1 cellular context compared by ENCODE assay signal in genomic region chr12:124906606-124907261, GRCh38.
TF ChIP-seq lines count a peak whose summit lies in the region.

No MANE protein-coding gene starts in this region.

TF ChIP-seq in HepG2, 621 proteins besides CTCF, POLR2A, EP300 and RAD21 (continued from another document and continues in another):
- TF ChIP-seq USF2 (IDR thresholded peaks at IDR 0.05; ENCODE audit: low read depth, low read length) = no peak
- no peak for TF ChIP-seq USF2 (CRISPR knock-in tag; IDR thresholded peaks at IDR 0.05; ENCODE audit: borderline replicate concordance)
- TF ChIP-seq KLF16 (CRISPR knock-in tag; IDR thresholded peaks at IDR 0.05) = peak in 1 of 2 experiments; percentile 67; a peak in 1 of 4 replicates
- no peak for TF ChIP-seq HIC2 (CRISPR knock-in tag; IDR thresholded peaks at IDR 0.05; ENCODE audit: low read depth)
- no peak for TF ChIP-seq ZNF362 (CRISPR knock-in tag; IDR thresholded peaks at IDR 0.05; ENCODE audit: borderline replicate concordance)
- TF ChIP-seq KLF12 (CRISPR knock-in tag; IDR thresholded peaks at IDR 0.05; ENCODE audit: borderline replicate concordance) = no peak
- no peak for TF ChIP-seq ZNF766 (CRISPR knock-in tag; IDR thresholded peaks at IDR 0.05; ENCODE audit: borderline replicate concordance)
- TF ChIP-seq ETS1 (CRISPR knock-in tag; IDR thresholded peaks at IDR 0.05) = no peak
- TF ChIP-seq ZNF484 (CRISPR knock-in tag; IDR thresholded peaks at IDR 0.05; ENCODE audit: borderline replicate concordance, low read depth) = no peak
- no peak for TF ChIP-seq GMEB1 (CRISPR knock-in tag; IDR thresholded peaks at IDR 0.05; ENCODE audit: borderline replicate concordance)
- TF ChIP-seq ZNF776 (CRISPR knock-in tag; IDR thresholded peaks at IDR 0.05) = no peak
- no peak for TF ChIP-seq HIVEP1 (CRISPR knock-in tag; IDR thresholded peaks at IDR 0.05)
- TF ChIP-seq E2F1 (CRISPR knock-in tag; IDR thresholded peaks at IDR 0.05) = no peak
- no peak for TF ChIP-seq ZNF543 (CRISPR knock-in tag; IDR thresholded peaks at IDR 0.05)
- TF ChIP-seq ZMYM3 (CRISPR knock-in tag; IDR thresholded peaks at IDR 0.05) = no peak
- no peak for TF ChIP-seq SSRP1 (CRISPR knock-in tag; IDR thresholded peaks at IDR 0.05)
- TF ChIP-seq PHF8 (CRISPR knock-in tag; IDR thresholded peaks at IDR 0.05) = no peak
- TF ChIP-seq IRF1 (CRISPR knock-in tag; IDR thresholded peaks at IDR 0.05; ENCODE audit: low read depth) = no peak
- TF ChIP-seq MAF1 (CRISPR knock-in tag; IDR thresholded peaks at IDR 0.05; ENCODE audit: borderline replicate concordance) = no peak
- no peak for TF ChIP-seq ZNF569 (CRISPR knock-in tag; IDR thresholded peaks at IDR 0.05; ENCODE audit: borderline replicate concordance)
- no peak for TF ChIP-seq ZNF414 (CRISPR knock-in tag; IDR thresholded peaks at IDR 0.05)
- TF ChIP-seq BRCA1 (CRISPR knock-in tag; IDR thresholded peaks at IDR 0.05) = 0 out of 2 replicates have a peak, but pooled peaks have one; percentile 54
- TF ChIP-seq GABPA (IDR thresholded peaks at IDR 0.05; ENCODE audit: low read depth, low read length) = no peak
- no peak for TF ChIP-seq GABPA (CRISPR knock-in tag; IDR thresholded peaks at IDR 0.05; ENCODE audit: low read depth)
- no peak for TF ChIP-seq RAD51 (IDR thresholded peaks at IDR 0.05; ENCODE audit: borderline replicate concordance)
- TF ChIP-seq FOXA1 (IDR thresholded peaks at IDR 0.05) = no peak
- TF ChIP-seq FOXA1 (CRISPR knock-in tag; IDR thresholded peaks at IDR 0.05) = peak; percentile 85
- TF ChIP-seq ZNF567 (CRISPR knock-in tag; IDR thresholded peaks at IDR 0.05; ENCODE audit: borderline replicate concordance) = no peak
- no peak for TF ChIP-seq TOPORS (CRISPR knock-in tag; IDR thresholded peaks at IDR 0.05)
- TF ChIP-seq NCOA5 (CRISPR knock-in tag; IDR thresholded peaks at IDR 0.05) = no peak
- no peak for TF ChIP-seq RFX1 (IDR thresholded peaks at IDR 0.05)
- no peak for TF ChIP-seq GZF1 (CRISPR knock-in tag; IDR thresholded peaks at IDR 0.05)
- no peak for TF ChIP-seq ZNF761 (CRISPR knock-in tag; conservative IDR thresholded peaks at IDR 0.05)
- TF ChIP-seq ZNF350 (CRISPR knock-in tag; IDR thresholded peaks at IDR 0.05; ENCODE audit: borderline replicate concordance, low read depth) = no peak
- peak; percentile 47; the same call in 1 of the 2 replicates for TF ChIP-seq ZNF331 (CRISPR knock-in tag; IDR thresholded peaks at IDR 0.05)
- no peak for TF ChIP-seq ZNF710 (CRISPR knock-in tag; IDR thresholded peaks at IDR 0.05; ENCODE audit: borderline replicate concordance)
- TF ChIP-seq ZNF629 (CRISPR knock-in tag; conservative IDR thresholded peaks at IDR 0.05) = no peak
- TF ChIP-seq NPAS2 (CRISPR knock-in tag; IDR thresholded peaks at IDR 0.05; ENCODE audit: borderline replicate concordance) = no peak
- TF ChIP-seq PTBP1 (IDR thresholded peaks at IDR 0.05; ENCODE audit: low read depth, low read length, poor library complexity, severe bottlenecking) = no peak
- TF ChIP-seq HDAC6 (IDR thresholded peaks at IDR 0.05; ENCODE audit: low read depth, low read length) = no peak
- no peak for TF ChIP-seq ZNF263 (CRISPR knock-in tag; IDR thresholded peaks at IDR 0.05)
- TF ChIP-seq ZHX2 (IDR thresholded peaks at IDR 0.05; ENCODE audit: low read depth) = no peak
- no peak for TF ChIP-seq ZHX2 (CRISPR knock-in tag; IDR thresholded peaks at IDR 0.05; ENCODE audit: borderline replicate concordance)
